15 cellular contexts compared by ENCODE assay signal in genomic region chr9:859251-859650, GRCh38. TPM values are rescaled to one million over a fixed set of nuclear protein-coding genes. Genes with fewer than 3 reads are reported as not detected.
DNase-seq lines count a peak whose midpoint lies in the region; ATAC-seq and TF ChIP-seq lines count a peak whose summit lies in the region.
"Had no signal": no experiment of that assay in that cellular context is flagged by ENCODE, and none has a peak within 500 bp of the region (broad histone marks: within the 10 kb centered on the region; RNA-seq: fewer than 3 reads in every experiment).

No MANE protein-coding gene starts in this region.

- H3K27ac ChIP-seq in BLaER1: no peak overlapping the region
- H3K27ac ChIP-seq: A549, breast epithelium, epithelial cell of prostate, HL-60 had no signal

- H3K27ac Mint-ChIP-seq in CD14-positive monocyte: no peak overlapping the region
- H3K27ac Mint-ChIP-seq: naive thymus-derived CD4-positive, alpha-beta T cell had no signal

- H3K4me3 Mint-ChIP-seq in CD14-positive monocyte: no peak overlapping the region
- H3K4me3 Mint-ChIP-seq: activated T-cell treated with anti-CD3 and anti-CD28 coated beads, Interleukin-2, amount 50 U/mL, for 4 hours; naive thymus-derived CD4-positive, alpha-beta T cell had no signal

- peak; percentile 100 for ATAC-seq in GM19043 (IDR thresholded peaks at IDR 0.05; ENCODE audit: low read depth, unreplicated experiment)
- peak; percentile 95 for ATAC-seq in HG02571 (IDR thresholded peaks at IDR 0.05; ENCODE audit: unreplicated experiment)
- ATAC-seq in HG03280 (IDR thresholded peaks at IDR 0.05; ENCODE audit: unreplicated experiment): peak; percentile 99
- ATAC-seq in left cardiac atrium: no peak
- ATAC-seq: A549; activated T-cell treated with anti-CD3 and anti-CD28 coated beads, Interleukin-2, amount 50 U/mL, for 4 hours; naive thymus-derived CD4-positive, alpha-beta T cell had no signal

- no peak overlapping the region for H3K4me3 ChIP-seq in BLaER1
- H3K4me3 ChIP-seq: A549, breast epithelium had no signal

- no peak overlapping the region for H3K9ac ChIP-seq in BLaER1

- intact Hi-C loops in left cardiac atrium (cut with DNase I): no loop called here
- intact Hi-C loops in CD14-positive monocyte (cut with micrococcal nuclease): no loop called here

- H3K27me3 ChIP-seq in BLaER1: no peaks in the 10 kb centered on the region

- no peak for DNase-seq in SHP77 treated with DMSO at 0.1 percent for 48 hours (lab: John Stamatoyannopoulos, UW)
- DNase-seq in NK-92 (lab: John Stamatoyannopoulos, UW; ENCODE audit: unreplicated experiment): no peak
- no peak for DNase-seq in left cardiac atrium
- DNase-seq in CD14-positive monocyte (ENCODE audit: low spot score): no peak
- DNase-seq: activated T-cell treated with anti-CD3 and anti-CD28 coated beads, Interleukin-2, amount 50 U/mL, for 4 hours; naive thymus-derived CD4-positive, alpha-beta T cell; OCI-M1 had no signal

- H3K4me1 ChIP-seq in BLaER1: peaks cover 15% of the 10 kb centered on the region
- H3K4me1 ChIP-seq: A549, breast epithelium had no signal

- H3K36me3 ChIP-seq in BLaER1: no peaks in the 10 kb centered on the region
- H3K36me3 ChIP-seq: breast epithelium had no signal

- H3K4me2 ChIP-seq in BLaER1: peak overlapping the region; percentile 68
- H3K4me2 ChIP-seq: A549 had no signal

- H4K20me1 ChIP-seq in BLaER1: no peaks in the 10 kb centered on the region

- H3K9me3 Mint-ChIP-seq in CD14-positive monocyte: peaks cover 0 to 13% (median 0%) of the 10 kb centered on the region in 7 donors
- H3K9me3 Mint-ChIP-seq: activated T-cell treated with anti-CD3 and anti-CD28 coated beads, Interleukin-2, amount 50 U/mL, for 4 hours had no signal

- H3K36me3 Mint-ChIP-seq in CD14-positive monocyte: no peaks in the 10 kb centered on the region

- H3K4me1 Mint-ChIP-seq in CD14-positive monocyte: no peaks in the 10 kb centered on the region
- H3K4me1 Mint-ChIP-seq: naive thymus-derived CD4-positive, alpha-beta T cell had no signal

- peaks cover 3% of the 10 kb centered on the region for H3K9me3 ChIP-seq in BLaER1
- H3K9me3 ChIP-seq: A549, breast epithelium had no signal

- peaks cover 4 to 31% (median 10%) of the 10 kb centered on the region in 3 donors for H3K27me3 Mint-ChIP-seq in CD14-positive monocyte (ENCODE audit: low read depth in 3 of 3)

- no peak for TF ChIP-seq CTCF in CD14-positive monocyte (IDR thresholded peaks at IDR 0.05)

RNA-seq across cellular contexts. Expression of gene DMRT1, which starts 17.8 kb away (rescaled TPM):
- not detected for total RNA-seq in left cardiac atrium
- not detected for polyA plus RNA-seq in CD14-positive monocyte
- total RNA-seq: activated T-cell treated with anti-CD3 and anti-CD28 coated beads, Interleukin-2, amount 50 U/mL, for 4 hours; breast epithelium; naive thymus-derived CD4-positive, alpha-beta T cell had no signal
- polyA plus RNA-seq: A549; naive thymus-derived CD4-positive, alpha-beta T cell had no signal

Comparison
In these comparisons a context has a peak if more than half of its experiments do, and no peak if none do; other contexts are left out.
1. ATAC-seq: peak in GM19043 (single experiment), HG02571 (single experiment) and HG03280 (single experiment); none in left cardiac atrium (0 of 2).